8 cellular contexts compared by ENCODE assay signal in genomic region chr6:33710296-33711121, GRCh38. TPM values are rescaled to one million over a fixed set of nuclear protein-coding genes. Genes with fewer than 3 reads are reported as not detected.
A peak's percentile ranks its signal among the peaks of the same experiment; 100 is the strongest.
DNase-seq lines count a peak whose midpoint lies in the region; TF ChIP-seq lines count a peak whose summit lies in the region.

No MANE protein-coding gene starts in this region.

- no peak for TF ChIP-seq CTCF in left ventricle myocardium inferior (IDR thresholded peaks at IDR 0.05; ENCODE audit: borderline replicate concordance)
- no peak for TF ChIP-seq CTCF in VCaP (conservative IDR thresholded peaks at IDR 0.05)
- TF ChIP-seq CTCF in glutamatergic neuron (IDR thresholded peaks at IDR 0.05; ENCODE audit: partially characterized antibody, unreplicated experiment): no peak

- DNase-seq in left ventricle myocardium inferior: no peak
- no peak for DNase-seq in cardiac septum (ENCODE audit: low spot score)
- DNase-seq in glutamatergic neuron: no peak
- DNase-seq in NCI-H2081 treated with DMSO at 0.1 percent for 48 hours (lab: John Stamatoyannopoulos, UW): no peak
- DNase-seq in SIG-M5 (lab: John Stamatoyannopoulos, UW): no peak
- no peak for DNase-seq in T1000 (lab: John Stamatoyannopoulos, UW)

- H3K27me3 ChIP-seq in left ventricle myocardium inferior (ENCODE audit: low read depth) (no peaks in the 10 kb centered on the region), stomach smooth muscle (ENCODE audit: control insufficient read depth in 1 of 2, insufficient read depth in 2 of 2, low read length in 2 of 2) (no peaks in the 10 kb centered on the region)

- peak overlapping the region; percentile 98 for H3K27ac ChIP-seq in left ventricle myocardium inferior (replicated peaks)
- peak overlapping the region; percentile 98 for H3K27ac ChIP-seq in VCaP
- no peak overlapping the region for H3K27ac ChIP-seq in stomach smooth muscle (ENCODE audit: low read length)

- peaks cover 15% of the 10 kb centered on the region for H3K9me3 Mint-ChIP-seq in glutamatergic neuron (ENCODE audit: unreplicated experiment)

- peaks cover 42% of the 10 kb centered on the region for H3K4me1 ChIP-seq in left ventricle myocardium inferior
- peaks cover 16% of the 10 kb centered on the region for H3K4me1 ChIP-seq in stomach smooth muscle (ENCODE audit: control insufficient read depth, insufficient read depth, low read length)

- peaks cover 5% of the 10 kb centered on the region for H3K36me3 Mint-ChIP-seq in glutamatergic neuron (ENCODE audit: unreplicated experiment)

- H3K4me3 ChIP-seq in left ventricle myocardium inferior: peak overlapping the region; percentile 85
- H3K4me3 ChIP-seq in stomach smooth muscle (ENCODE audit: low read length in 2 of 2): peak overlapping the region; percentile 82 to 94

- H3K27me3 Mint-ChIP-seq in glutamatergic neuron (ENCODE audit: unreplicated experiment): peaks cover 7% of the 10 kb centered on the region

- peak overlapping the region; percentile 98 for H3K27ac Mint-ChIP-seq in glutamatergic neuron (ENCODE audit: unreplicated experiment)

- peaks cover 28% of the 10 kb centered on the region for H3K4me1 Mint-ChIP-seq in glutamatergic neuron (ENCODE audit: low read depth, unreplicated experiment)

- H3K9ac ChIP-seq in stomach smooth muscle (ENCODE audit: low read length in 2 of 2): peak overlapping the region in 1 of 2 donors; percentile 84

- H3K4me3 Mint-ChIP-seq in glutamatergic neuron (ENCODE audit: unreplicated experiment): peak overlapping the region; percentile 94

- H3K36me3 ChIP-seq in left ventricle myocardium inferior (peaks cover 7% of the 10 kb centered on the region), stomach smooth muscle (ENCODE audit: control insufficient read depth in 2 of 2, insufficient read depth in 2 of 2, low read length in 2 of 2) (peaks cover 4 to 8% of the 10 kb centered on the region in 2 donors)

- no peaks in the 10 kb centered on the region for H3K9me3 ChIP-seq in left ventricle myocardium inferior (replicated peaks)
- no peaks in the 10 kb centered on the region for H3K9me3 ChIP-seq in stomach smooth muscle (ENCODE audit: control insufficient read depth in 2 of 2, low read length in 2 of 2)

- intact Hi-C loops in left ventricle myocardium inferior (cut with micrococcal nuclease): no loop called here
- intact Hi-C loops in cardiac septum (cut with DNase I): loop anchor here (2.0 kb wide), 1 partner anchor 50 kb away; no protein-coding TSS in a partner anchor

RNA-seq across cellular contexts. Expression of gene UQCC2, which starts 1.0 kb away (rescaled TPM):
- total RNA-seq in left ventricle myocardium inferior (199 TPM), cardiac septum (209 TPM), glutamatergic neuron (ENCODE audit: unreplicated experiment) (48.7 TPM)

RNA-seq across cellular contexts. Expression of gene IP6K3, which starts 36.2 kb away (rescaled TPM):
- total RNA-seq in left ventricle myocardium inferior: 42.0 TPM
- 16.6 TPM for total RNA-seq in cardiac septum
- 2.7 TPM for total RNA-seq in glutamatergic neuron (ENCODE audit: unreplicated experiment)
